In the genomic region with DNA sequence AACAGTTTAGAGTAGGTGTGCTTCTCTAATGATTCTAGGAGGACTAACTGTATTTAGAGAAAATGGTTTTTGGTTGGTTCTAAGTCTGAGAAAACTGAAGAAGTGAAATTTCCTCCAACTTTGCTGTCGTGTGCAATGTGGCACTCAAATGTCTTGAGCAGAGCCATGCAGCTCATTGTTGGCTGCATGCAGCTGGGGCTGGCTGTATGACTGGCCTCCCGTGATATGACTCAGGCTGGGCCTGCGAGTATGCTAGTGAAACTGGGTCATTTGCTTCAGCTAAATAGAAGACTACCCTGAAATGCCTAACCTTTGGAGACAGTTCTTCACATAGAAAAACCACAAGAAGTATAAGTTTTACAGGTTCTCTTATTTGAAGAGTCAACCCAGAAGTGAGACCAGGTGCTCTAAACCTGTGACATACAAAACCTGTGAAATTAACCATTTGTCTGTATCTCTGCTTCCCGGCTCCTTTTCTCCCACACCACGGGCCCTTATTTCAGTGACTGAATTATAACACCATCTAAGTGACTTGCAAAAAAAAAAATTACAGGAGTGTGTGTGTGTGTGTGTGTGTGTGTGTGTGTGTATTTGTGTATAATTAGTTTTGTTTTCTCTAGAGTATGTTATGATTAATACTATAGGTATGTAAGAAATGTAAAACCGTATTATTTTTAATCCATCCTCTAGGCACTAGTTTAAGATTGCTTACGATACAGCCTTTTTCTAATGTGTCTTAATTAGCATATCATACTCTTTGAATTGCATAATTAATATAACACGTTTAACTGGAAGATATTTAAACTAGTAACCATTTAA, we compare ENCODE assay signal across 1 cellular context.
TF ChIP-seq lines count a peak whose summit lies in the region.

No MANE protein-coding gene starts in this region.

TF ChIP-seq in GM12878, 131 proteins besides CTCF, POLR2A, EP300 and RAD21 (continued from another document and continues in another):
- TF ChIP-seq, protein P1, sequence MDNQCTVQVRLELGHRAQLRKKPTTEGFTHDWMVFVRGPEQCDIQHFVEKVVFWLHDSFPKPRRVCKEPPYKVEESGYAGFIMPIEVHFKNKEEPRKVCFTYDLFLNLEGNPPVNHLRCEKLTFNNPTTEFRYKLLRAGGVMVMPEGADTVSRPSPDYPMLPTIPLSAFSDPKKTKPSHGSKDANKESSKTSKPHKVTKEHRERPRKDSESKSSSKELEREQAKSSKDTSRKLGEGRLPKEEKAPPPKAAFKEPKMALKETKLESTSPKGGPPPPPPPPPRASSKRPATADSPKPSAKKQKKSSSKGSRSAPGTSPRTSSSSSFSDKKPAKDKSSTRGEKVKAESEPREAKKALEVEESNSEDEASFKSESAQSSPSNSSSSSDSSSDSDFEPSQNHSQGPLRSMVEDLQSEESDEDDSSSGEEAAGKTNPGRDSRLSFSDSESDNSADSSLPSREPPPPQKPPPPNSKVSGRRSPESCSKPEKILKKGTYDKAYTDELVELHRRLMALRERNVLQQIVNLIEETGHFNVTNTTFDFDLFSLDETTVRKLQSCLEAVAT (IDR thresholded peaks at IDR 0.05) = no peak; the same call in 1 of the 2 replicates
- TF ChIP-seq, protein P2, sequence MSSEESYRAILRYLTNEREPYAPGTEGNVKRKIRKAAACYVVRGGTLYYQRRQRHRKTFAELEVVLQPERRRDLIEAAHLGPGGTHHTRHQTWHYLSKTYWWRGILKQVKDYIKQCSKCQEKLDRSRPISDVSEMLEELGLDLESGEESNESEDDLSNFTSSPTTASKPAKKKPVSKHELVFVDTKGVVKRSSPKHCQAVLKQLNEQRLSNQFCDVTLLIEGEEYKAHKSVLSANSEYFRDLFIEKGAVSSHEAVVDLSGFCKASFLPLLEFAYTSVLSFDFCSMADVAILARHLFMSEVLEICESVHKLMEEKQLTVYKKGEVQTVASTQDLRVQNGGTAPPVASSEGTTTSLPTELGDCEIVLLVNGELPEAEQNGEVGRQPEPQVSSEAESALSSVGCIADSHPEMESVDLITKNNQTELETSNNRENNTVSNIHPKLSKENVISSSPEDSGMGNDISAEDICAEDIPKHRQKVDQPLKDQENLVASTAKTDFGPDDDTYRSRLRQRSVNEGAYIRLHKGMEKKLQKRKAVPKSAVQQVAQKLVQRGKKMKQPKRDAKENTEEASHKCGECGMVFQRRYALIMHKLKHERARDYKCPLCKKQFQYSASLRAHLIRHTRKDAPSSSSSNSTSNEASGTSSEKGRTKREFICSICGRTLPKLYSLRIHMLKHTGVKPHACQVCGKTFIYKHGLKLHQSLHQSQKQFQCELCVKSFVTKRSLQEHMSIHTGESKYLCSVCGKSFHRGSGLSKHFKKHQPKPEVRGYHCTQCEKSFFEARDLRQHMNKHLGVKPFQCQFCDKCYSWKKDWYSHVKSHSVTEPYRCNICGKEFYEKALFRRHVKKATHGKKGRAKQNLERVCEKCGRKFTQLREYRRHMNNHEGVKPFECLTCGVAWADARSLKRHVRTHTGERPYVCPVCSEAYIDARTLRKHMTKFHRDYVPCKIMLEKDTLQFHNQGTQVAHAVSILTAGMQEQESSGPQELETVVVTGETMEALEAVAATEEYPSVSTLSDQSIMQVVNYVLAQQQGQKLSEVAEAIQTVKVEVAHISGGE (CRISPR knock-in tag; IDR thresholded peaks at IDR 0.05) = no peak
- TF ChIP-seq ZNF622 (IDR thresholded peaks at IDR 0.05) (no peak), BCL11A (IDR thresholded peaks at IDR 0.05; ENCODE audit: low read depth, low read length) (peak; percentile 99), PML (IDR thresholded peaks at IDR 0.05; ENCODE audit: low read length) (peak; percentile 74), NFIC (IDR thresholded peaks at IDR 0.05; ENCODE audit: low read depth, low read length) (peak; percentile 99), MTA2 (IDR thresholded peaks at IDR 0.05; ENCODE audit: low read depth) (peak; percentile 97), RBBP5 (conservative IDR thresholded peaks at IDR 0.05) (no peak), IKZF1 (conservative IDR thresholded peaks at IDR 0.05) (peak; percentile 88), ZNF384 (IDR thresholded peaks at IDR 0.05; ENCODE audit: borderline replicate concordance, low read depth, low read length) (0 out of 2 replicates have a peak, but pooled peaks have one; percentile 23), PAX5 (IDR thresholded peaks at IDR 0.05; ENCODE audit: borderline replicate concordance, low read depth, low read length) (peak; percentile 99), SIX5 (IDR thresholded peaks at IDR 0.05; ENCODE audit: low read depth, low read length, severe bottlenecking) (no peak), RB1 (IDR thresholded peaks at IDR 0.05; ENCODE audit: borderline replicate concordance) (no peak), RAD51 (IDR thresholded peaks at IDR 0.05) (peak; percentile 43; the same call in 1 of the 2 replicates), MYB (IDR thresholded peaks at IDR 0.05; ENCODE audit: borderline replicate concordance, low read depth, low read length) (0 out of 2 replicates have a peak, but pooled peaks have one; percentile 60), ASH2L (IDR thresholded peaks at IDR 0.05; ENCODE audit: borderline replicate concordance, low read depth) (no peak), DPF2 (IDR thresholded peaks at IDR 0.05) (peak; percentile 97), SREBF2 (IDR thresholded peaks at IDR 0.05; ENCODE audit: low read length) (no peak), WRNIP1 (IDR thresholded peaks at IDR 0.05; ENCODE audit: borderline replicate concordance, low read depth, low read length) (no peak), NBN (IDR thresholded peaks at IDR 0.05) (peak; percentile 91), KLF5 (IDR thresholded peaks at IDR 0.05; ENCODE audit: partially characterized antibody) (no peak), STAT3 (IDR thresholded peaks at IDR 0.05; ENCODE audit: low read depth, low read length) (0 out of 2 replicates have a peak, but pooled peaks have one; percentile 25), ATF7 (IDR thresholded peaks at IDR 0.05; ENCODE audit: low read depth) (peak; percentile 86), IRF4 (IDR thresholded peaks at IDR 0.05; ENCODE audit: low read depth, low read length) (peak; percentile 100), KAT2A (conservative IDR thresholded peaks at IDR 0.05; ENCODE audit: control insufficient read depth, low read depth, low read length) (no peak), RUNX3 (IDR thresholded peaks at IDR 0.05; ENCODE audit: low read length) (peak; percentile 95), ESRRA (IDR thresholded peaks at IDR 0.05; ENCODE audit: low read length) (peak; percentile 64; the same call in 1 of the 2 replicates), GABPA (IDR thresholded peaks at IDR 0.05; ENCODE audit: low read depth) (peak; percentile 68), NR2C2 (IDR thresholded peaks at IDR 0.05; ENCODE audit: borderline replicate concordance, control insufficient read depth, insufficient read length, low read depth) (no peak), FOS (IDR thresholded peaks at IDR 0.05; ENCODE audit: borderline replicate concordance, extremely low read depth, insufficient read length) (no peak), SMARCA5 (IDR thresholded peaks at IDR 0.05) (no peak; the same call in 1 of the 2 replicates), TAF1 (IDR thresholded peaks at IDR 0.05; ENCODE audit: borderline replicate concordance, low read depth, low read length) (peak; percentile 68; the same call in 1 of the 2 replicates), SUZ12 (IDR thresholded peaks at IDR 0.05; ENCODE audit: unreplicated experiment) (no peak), HDGF (IDR thresholded peaks at IDR 0.05) (no peak), ZNF24 (IDR thresholded peaks at IDR 0.05) (peak; percentile 93), HDAC6 (IDR thresholded peaks at IDR 0.05; ENCODE audit: unreplicated experiment) (no peak), ZBED1 (IDR thresholded peaks at IDR 0.05; ENCODE audit: borderline replicate concordance) (peak; percentile 95), ETV6 (conservative IDR thresholded peaks at IDR 0.05 in 1 of 2, IDR thresholded peaks at IDR 0.05 in 1 of 2; ENCODE audit: borderline replicate concordance in 1 of 2, low read depth in 1 of 2) (peak in 1 of 2 experiments; percentile 87; a peak in 2 of 4 replicates)
- TF ChIP-seq, protein P3, sequence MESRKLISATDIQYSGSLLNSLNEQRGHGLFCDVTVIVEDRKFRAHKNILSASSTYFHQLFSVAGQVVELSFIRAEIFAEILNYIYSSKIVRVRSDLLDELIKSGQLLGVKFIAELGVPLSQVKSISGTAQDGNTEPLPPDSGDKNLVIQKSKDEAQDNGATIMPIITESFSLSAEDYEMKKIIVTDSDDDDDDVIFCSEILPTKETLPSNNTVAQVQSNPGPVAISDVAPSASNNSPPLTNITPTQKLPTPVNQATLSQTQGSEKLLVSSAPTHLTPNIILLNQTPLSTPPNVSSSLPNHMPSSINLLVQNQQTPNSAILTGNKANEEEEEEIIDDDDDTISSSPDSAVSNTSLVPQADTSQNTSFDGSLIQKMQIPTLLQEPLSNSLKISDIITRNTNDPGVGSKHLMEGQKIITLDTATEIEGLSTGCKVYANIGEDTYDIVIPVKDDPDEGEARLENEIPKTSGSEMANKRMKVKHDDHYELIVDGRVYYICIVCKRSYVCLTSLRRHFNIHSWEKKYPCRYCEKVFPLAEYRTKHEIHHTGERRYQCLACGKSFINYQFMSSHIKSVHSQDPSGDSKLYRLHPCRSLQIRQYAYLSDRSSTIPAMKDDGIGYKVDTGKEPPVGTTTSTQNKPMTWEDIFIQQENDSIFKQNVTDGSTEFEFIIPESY (IDR thresholded peaks at IDR 0.05) = no peak
- TF ChIP-seq, protein P4, sequence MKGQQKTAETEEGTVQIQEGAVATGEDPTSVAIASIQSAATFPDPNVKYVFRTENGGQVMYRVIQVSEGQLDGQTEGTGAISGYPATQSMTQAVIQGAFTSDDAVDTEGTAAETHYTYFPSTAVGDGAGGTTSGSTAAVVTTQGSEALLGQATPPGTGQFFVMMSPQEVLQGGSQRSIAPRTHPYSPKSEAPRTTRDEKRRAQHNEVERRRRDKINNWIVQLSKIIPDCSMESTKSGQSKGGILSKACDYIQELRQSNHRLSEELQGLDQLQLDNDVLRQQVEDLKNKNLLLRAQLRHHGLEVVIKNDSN (IDR thresholded peaks at IDR 0.05; ENCODE audit: borderline replicate concordance, extremely low read length, insufficient read depth, low read depth, low read length) = no peak
- TF ChIP-seq, protein P5, sequence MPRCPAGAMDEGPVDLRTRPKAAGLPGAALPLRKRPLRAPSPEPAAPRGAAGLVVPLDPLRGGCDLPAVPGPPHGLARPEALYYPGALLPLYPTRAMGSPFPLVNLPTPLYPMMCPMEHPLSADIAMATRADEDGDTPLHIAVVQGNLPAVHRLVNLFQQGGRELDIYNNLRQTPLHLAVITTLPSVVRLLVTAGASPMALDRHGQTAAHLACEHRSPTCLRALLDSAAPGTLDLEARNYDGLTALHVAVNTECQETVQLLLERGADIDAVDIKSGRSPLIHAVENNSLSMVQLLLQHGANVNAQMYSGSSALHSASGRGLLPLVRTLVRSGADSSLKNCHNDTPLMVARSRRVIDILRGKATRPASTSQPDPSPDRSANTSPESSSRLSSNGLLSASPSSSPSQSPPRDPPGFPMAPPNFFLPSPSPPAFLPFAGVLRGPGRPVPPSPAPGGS (IDR thresholded peaks at IDR 0.05; ENCODE audit: borderline replicate concordance, insufficient read depth, low read depth, low read length, poor library complexity, severe bottlenecking) = peak; percentile 95
- TF ChIP-seq, protein P6, sequence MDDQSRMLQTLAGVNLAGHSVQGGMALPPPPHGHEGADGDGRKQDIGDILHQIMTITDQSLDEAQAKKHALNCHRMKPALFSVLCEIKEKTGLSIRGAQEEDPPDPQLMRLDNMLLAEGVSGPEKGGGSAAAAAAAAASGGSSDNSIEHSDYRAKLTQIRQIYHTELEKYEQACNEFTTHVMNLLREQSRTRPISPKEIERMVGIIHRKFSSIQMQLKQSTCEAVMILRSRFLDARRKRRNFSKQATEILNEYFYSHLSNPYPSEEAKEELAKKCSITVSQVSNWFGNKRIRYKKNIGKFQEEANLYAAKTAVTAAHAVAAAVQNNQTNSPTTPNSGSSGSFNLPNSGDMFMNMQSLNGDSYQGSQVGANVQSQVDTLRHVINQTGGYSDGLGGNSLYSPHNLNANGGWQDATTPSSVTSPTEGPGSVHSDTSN (IDR thresholded peaks at IDR 0.05; ENCODE audit: insufficient replicate concordance, low read depth, low read length) = peak; percentile 75
- TF ChIP-seq, protein P7, sequence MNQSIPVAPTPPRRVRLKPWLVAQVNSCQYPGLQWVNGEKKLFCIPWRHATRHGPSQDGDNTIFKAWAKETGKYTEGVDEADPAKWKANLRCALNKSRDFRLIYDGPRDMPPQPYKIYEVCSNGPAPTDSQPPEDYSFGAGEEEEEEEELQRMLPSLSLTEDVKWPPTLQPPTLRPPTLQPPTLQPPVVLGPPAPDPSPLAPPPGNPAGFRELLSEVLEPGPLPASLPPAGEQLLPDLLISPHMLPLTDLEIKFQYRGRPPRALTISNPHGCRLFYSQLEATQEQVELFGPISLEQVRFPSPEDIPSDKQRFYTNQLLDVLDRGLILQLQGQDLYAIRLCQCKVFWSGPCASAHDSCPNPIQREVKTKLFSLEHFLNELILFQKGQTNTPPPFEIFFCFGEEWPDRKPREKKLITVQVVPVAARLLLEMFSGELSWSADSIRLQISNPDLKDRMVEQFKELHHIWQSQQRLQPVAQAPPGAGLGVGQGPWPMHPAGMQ (IDR thresholded peaks at IDR 0.05; ENCODE audit: borderline replicate concordance) = no peak
- TF ChIP-seq, protein P8, sequence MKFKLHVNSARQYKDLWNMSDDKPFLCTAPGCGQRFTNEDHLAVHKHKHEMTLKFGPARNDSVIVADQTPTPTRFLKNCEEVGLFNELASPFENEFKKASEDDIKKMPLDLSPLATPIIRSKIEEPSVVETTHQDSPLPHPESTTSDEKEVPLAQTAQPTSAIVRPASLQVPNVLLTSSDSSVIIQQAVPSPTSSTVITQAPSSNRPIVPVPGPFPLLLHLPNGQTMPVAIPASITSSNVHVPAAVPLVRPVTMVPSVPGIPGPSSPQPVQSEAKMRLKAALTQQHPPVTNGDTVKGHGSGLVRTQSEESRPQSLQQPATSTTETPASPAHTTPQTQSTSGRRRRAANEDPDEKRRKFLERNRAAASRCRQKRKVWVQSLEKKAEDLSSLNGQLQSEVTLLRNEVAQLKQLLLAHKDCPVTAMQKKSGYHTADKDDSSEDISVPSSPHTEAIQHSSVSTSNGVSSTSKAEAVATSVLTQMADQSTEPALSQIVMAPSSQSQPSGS (IDR thresholded peaks at IDR 0.05; ENCODE audit: low read length) = peak; percentile 98
- TF ChIP-seq, protein P9, sequence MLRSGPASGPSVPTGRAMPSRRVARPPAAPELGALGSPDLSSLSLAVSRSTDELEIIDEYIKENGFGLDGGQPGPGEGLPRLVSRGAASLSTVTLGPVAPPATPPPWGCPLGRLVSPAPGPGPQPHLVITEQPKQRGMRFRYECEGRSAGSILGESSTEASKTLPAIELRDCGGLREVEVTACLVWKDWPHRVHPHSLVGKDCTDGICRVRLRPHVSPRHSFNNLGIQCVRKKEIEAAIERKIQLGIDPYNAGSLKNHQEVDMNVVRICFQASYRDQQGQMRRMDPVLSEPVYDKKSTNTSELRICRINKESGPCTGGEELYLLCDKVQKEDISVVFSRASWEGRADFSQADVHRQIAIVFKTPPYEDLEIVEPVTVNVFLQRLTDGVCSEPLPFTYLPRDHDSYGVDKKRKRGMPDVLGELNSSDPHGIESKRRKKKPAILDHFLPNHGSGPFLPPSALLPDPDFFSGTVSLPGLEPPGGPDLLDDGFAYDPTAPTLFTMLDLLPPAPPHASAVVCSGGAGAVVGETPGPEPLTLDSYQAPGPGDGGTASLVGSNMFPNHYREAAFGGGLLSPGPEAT (IDR thresholded peaks at IDR 0.05; ENCODE audit: low read depth) = peak; percentile 94
